In the genomic region with DNA sequence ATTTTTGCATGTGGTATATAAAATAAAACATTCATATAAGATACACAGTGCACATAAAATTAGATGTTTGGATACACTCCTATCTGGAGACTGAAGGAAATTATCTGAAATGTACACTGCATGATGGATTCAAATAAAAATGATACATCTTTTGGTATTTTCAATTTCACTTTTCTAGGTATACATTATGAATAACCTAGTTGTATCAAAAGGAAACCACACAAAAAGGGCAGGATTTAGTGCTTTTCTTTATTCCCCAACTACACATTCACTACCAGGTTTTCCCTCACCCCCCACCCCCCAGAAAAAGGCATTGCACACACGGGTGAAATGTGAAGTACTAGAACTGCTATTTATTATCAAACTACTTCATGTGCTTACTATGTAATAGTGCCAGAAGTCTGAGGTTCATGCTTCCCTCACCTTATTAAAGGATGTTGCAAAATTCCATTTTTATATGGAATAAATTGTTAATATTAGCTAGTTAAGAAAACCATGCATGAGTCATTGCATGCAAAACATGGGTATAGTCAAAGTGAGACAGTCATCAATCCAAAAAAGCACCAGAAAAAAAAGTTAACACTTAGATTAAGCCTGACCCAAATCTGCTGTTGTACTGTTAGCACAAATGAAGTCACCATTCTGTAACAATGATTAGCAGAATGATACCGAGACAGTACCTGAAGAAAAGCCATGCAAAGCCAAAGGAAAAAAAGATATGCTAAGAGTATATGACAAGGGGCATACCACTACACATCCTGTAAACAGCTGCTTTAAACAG, we compare ENCODE assay signal across 1 cellular context.
TF ChIP-seq lines count a peak whose summit lies in the region.

No MANE protein-coding gene starts in this region.

TF ChIP-seq in GM12878, 131 proteins besides CTCF, POLR2A, EP300 and RAD21:
- TF ChIP-seq MTA2 (IDR thresholded peaks at IDR 0.05; ENCODE audit: low read depth): 0 out of 2 replicates have a peak, but pooled peaks have one; percentile 27
- TF ChIP-seq POLR2AphosphoS5 (IDR thresholded peaks at IDR 0.05; ENCODE audit: low read length): no peak
- 0 out of 2 replicates have a peak, but pooled peaks have one; percentile 57 for TF ChIP-seq ZNF24 (IDR thresholded peaks at IDR 0.05)
- no peak for TF ChIP-seq SREBF1 (IDR thresholded peaks at IDR 0.05; ENCODE audit: low read length)
- TF ChIP-seq ZNF384 (IDR thresholded peaks at IDR 0.05; ENCODE audit: borderline replicate concordance, low read depth, low read length): peak; percentile 44; the same call in 1 of the 2 replicates
- peak; percentile 76 for TF ChIP-seq JUNB (IDR thresholded peaks at IDR 0.05)
- TF ChIP-seq PRDM15 (CRISPR knock-in tag; IDR thresholded peaks at IDR 0.05): no peak
- TF ChIP-seq NFIC (IDR thresholded peaks at IDR 0.05; ENCODE audit: low read depth, low read length): peak; percentile 46; the same call in 1 of the 2 replicates
- TF ChIP-seq IKZF2 (IDR thresholded peaks at IDR 0.05): 0 out of 4 replicates have a peak, but pooled peaks of 1 of the 2 experiments have one; percentile 8
- no peak for TF ChIP-seq STAT3 (IDR thresholded peaks at IDR 0.05; ENCODE audit: low read depth, low read length)
- TF ChIP-seq BCL11A (IDR thresholded peaks at IDR 0.05; ENCODE audit: low read depth, low read length): 0 out of 2 replicates have a peak, but pooled peaks have one; percentile 17
- 0 out of 2 replicates have a peak, but pooled peaks have one; percentile 24 for TF ChIP-seq EED (IDR thresholded peaks at IDR 0.05; ENCODE audit: low read depth)
